In the genomic region with DNA sequence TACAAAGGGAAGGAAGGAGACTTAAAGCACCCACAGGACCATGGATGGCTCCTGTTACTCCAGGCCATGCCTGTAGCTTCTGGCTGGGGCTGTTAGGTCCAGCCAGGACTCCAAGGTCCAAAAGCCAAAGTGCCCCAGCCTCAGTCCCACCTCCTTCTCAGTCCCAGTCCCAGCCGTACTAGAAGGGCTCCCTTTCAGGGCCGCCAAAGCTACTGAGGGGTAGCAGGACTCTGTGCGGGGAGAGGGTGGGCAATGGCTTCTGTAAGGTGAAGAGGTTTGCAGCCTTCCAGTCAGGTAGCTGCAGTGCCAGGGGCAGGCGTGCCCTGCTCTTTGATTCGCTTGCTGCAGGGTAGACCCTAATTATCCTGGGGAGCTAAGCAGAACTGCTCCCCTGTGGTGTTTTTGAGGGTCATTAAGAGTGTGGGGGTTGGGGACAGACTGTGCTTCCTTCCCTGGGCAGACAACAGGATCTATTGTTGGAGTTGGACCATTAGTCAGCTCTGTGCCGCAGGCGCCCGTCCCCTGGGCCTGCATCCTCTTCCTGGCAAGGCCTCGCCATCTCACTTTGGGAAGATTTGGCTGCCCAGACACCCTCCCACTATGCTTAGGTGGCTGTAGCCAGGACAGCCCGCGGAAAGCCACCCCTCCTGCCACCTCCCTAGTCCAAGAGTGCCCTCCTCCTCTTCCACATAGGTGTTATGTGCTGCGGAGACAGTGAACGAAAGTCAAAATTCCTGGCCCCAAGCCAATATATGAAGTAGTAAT, we compare ENCODE assay signal across 16 cellular contexts.
DNase-seq lines count a peak whose midpoint lies in the region; ATAC-seq lines count a peak whose summit lies in the region.
"Had no signal": no experiment of that assay in that cellular context is flagged by ENCODE, and none has a peak within 500 bp of the region (broad histone marks: within the 10 kb centered on the region; RNA-seq: fewer than 3 reads in every experiment).

No MANE protein-coding gene starts in this region.

- peak; percentile 71 for DNase-seq in COLO829 (ENCODE audit: low spot score)
- peak; percentile 87 for DNase-seq in NCI-H1105 (lab: John Stamatoyannopoulos, UW)
- peak; percentile 100 for DNase-seq in NCI-H69 (lab: John Stamatoyannopoulos, UW)
- no peak for DNase-seq in left lobe of liver (ENCODE audit: low spot score)
- no peak for DNase-seq in sciatic nerve (ENCODE audit: low spot score)
- DNase-seq in AG08396 (ENCODE audit: low spot score), result no peak
- DNase-seq: effector CD8-positive, alpha-beta T cell; MM.1S; NCI-H524; nephron progenitor cell; PC-9; stimulated activated naive CD4-positive, alpha-beta T cell treated with Interleukin-2 at 50 U/mL for 16 hours; T1000 had no signal

- intact Hi-C loops in sciatic nerve (cut with DNase I), result loop anchor here (5.0 kb wide), 1 partner anchor 1413 kb away; no protein-coding TSS in a partner anchor

- peak; percentile 39 for ATAC-seq in left lobe of liver
- ATAC-seq in sciatic nerve, result no peak
- no peak for ATAC-seq in HG02938 (IDR thresholded peaks at IDR 0.05; ENCODE audit: unreplicated experiment)
- ATAC-seq in GM21576 (IDR thresholded peaks at IDR 0.05; ENCODE audit: unreplicated experiment), result no peak
- ATAC-seq: HepG2 had no signal

Comparison
In these comparisons a context has a peak if more than half of its experiments do, and no peak if none do; other contexts are left out.
1. DNase-seq: peak in COLO829 (single experiment), NCI-H1105 (single experiment) and NCI-H69 (single experiment); none in left lobe of liver (single experiment), sciatic nerve (single experiment) and AG08396 (single experiment).